ENCODE assay signal across 13 cellular contexts in the genomic region with DNA sequence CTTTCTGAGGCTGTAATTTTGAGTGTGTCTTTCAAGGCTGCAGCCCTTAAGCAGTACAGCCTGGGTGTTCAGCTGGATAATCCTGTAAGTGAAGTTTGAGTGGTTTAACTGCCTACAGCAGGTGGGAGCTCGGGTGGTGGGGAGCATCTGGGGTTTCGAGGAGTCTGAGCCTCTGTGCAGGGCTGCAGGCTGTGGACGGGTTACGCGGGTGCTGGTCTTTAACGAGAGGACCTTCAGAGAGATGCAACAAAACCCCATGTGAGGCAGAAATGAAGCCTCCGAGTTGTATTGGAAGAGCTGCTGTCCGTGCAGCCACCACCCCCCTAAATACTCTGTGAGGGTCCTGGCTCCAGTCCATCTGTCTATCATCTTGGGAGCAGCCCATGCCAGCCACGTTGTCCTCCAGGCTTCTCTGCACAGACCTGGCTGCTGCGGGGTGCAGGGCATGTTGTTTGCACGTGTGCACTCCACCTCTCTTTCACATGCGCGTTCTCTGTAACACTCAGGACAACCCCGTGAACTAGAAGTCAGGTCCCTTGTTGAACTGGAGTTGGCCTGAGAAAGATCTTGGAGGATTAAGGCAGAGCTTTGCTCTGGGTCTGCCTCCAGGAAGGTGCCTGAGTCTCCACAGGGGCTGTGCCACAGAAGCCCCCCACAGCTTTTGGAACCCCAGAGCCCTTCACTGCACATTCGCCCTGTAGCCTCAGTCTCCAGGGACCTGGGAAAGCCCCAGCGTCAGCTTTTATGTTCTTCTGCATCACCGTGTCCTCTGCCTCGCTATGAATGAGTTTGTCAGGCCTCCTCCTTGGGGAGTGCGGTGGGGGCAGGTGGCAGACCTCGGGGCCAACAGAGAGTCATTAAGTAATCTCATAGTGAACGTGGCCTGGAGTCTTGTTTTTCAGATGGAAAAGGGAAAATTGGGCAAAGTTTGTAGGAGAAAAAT. TPM values are rescaled to one million over a fixed set of nuclear protein-coding genes. Genes with fewer than 3 reads are reported as not detected.
DNase-seq lines count a peak whose midpoint lies in the region; ATAC-seq and TF ChIP-seq lines count a peak whose summit lies in the region.
"Had no signal": no experiment of that assay in that cellular context is flagged by ENCODE, and none has a peak within 500 bp of the region (broad histone marks: within the 10 kb centered on the region; RNA-seq: fewer than 3 reads in every experiment).

No MANE protein-coding gene starts in this region.

- H3K4me3 Mint-ChIP-seq in activated naive CD8-positive, alpha-beta T cell = no peak overlapping the region
- H3K4me3 Mint-ChIP-seq in activated naive CD8-positive, alpha-beta T cell treated with anti-CD3 and anti-CD28 coated beads for 36 hours = no peak overlapping the region
- peak overlapping the region; percentile 59 for H3K4me3 Mint-ChIP-seq in activated B cell treated with CpG ODN at 0.5 μM for 24 hours
- H3K4me3 Mint-ChIP-seq in stimulated activated memory B cell treated with anti-CD40 and anti-IgM and Interleukin-4, amounts not matched to agents 10 μg/mL and 1 μg/mL and 100 μg/mL, for 72 hours = peak overlapping the region; percentile 16
- H3K4me3 Mint-ChIP-seq: activated T-helper 17 cell treated with anti-CD3 and anti-CD28 coated beads, Interleukin-2, amount 50 U/mL, for 72 hours had no signal

- DNase-seq in activated naive CD8-positive, alpha-beta T cell treated with anti-CD3 and anti-CD28 coated beads for 36 hours = no peak
- DNase-seq in NCI-H128 (lab: John Stamatoyannopoulos, UW; ENCODE audit: unreplicated experiment) (peak; percentile 42), activated B cell treated with CpG ODN at 0.5 μM for 24 hours (no peak), cerebellar nuclear complex (lab: John Stamatoyannopoulos, UW) (no peak), hippocampal formation (lab: John Stamatoyannopoulos, UW) (no peak)
- DNase-seq: dorsolateral prefrontal cortex, NCI-H2227 treated with DMSO at 0.1 percent for 48 hours, RPMI8226 had no signal

- no peaks in the 10 kb centered on the region for H3K9me3 Mint-ChIP-seq in activated naive CD8-positive, alpha-beta T cell (ENCODE audit: low read depth)
- no peaks in the 10 kb centered on the region for H3K9me3 Mint-ChIP-seq in activated naive CD8-positive, alpha-beta T cell treated with anti-CD3 and anti-CD28 coated beads for 36 hours
- no peaks in the 10 kb centered on the region for H3K9me3 Mint-ChIP-seq in activated B cell treated with CpG ODN at 0.5 μM for 24 hours
- H3K9me3 Mint-ChIP-seq in stimulated activated memory B cell treated with anti-CD40 and anti-IgM and Interleukin-4, amounts not matched to agents 10 μg/mL and 1 μg/mL and 100 μg/mL, for 72 hours = peaks cover 3% of the 10 kb centered on the region
- H3K9me3 Mint-ChIP-seq: activated T-helper 17 cell treated with anti-CD3 and anti-CD28 coated beads, Interleukin-2, amount 50 U/mL, for 72 hours had no signal

- peak; percentile 4 for ATAC-seq in activated B cell treated with CpG ODN at 0.5 μM for 24 hours (ENCODE audit: low read depth)
- ATAC-seq in stimulated activated memory B cell treated with anti-CD40 and anti-IgM and Interleukin-4, amounts not matched to agents 10 μg/mL and 1 μg/mL and 100 μg/mL, for 72 hours = peak; percentile 7
- ATAC-seq in GM18867 (IDR thresholded peaks at IDR 0.05; ENCODE audit: unreplicated experiment) = no peak
- ATAC-seq: activated T-helper 17 cell treated with anti-CD3 and anti-CD28 coated beads, Interleukin-2, amount 50 U/mL, for 72 hours had no signal

- peaks cover 54% of the 10 kb centered on the region for H3K4me1 Mint-ChIP-seq in activated naive CD8-positive, alpha-beta T cell (ENCODE audit: low read depth)
- H3K4me1 Mint-ChIP-seq in activated naive CD8-positive, alpha-beta T cell treated with anti-CD3 and anti-CD28 coated beads for 36 hours = peaks cover 31% of the 10 kb centered on the region
- H3K4me1 Mint-ChIP-seq in activated B cell treated with CpG ODN at 0.5 μM for 24 hours = peaks cover 72% of the 10 kb centered on the region
- H3K4me1 Mint-ChIP-seq in stimulated activated memory B cell treated with anti-CD40 and anti-IgM and Interleukin-4, amounts not matched to agents 10 μg/mL and 1 μg/mL and 100 μg/mL, for 72 hours = peaks cover 67% of the 10 kb centered on the region

- POLR2A ChIA-PET in activated B cell treated with CpG ODN at 0.5 μM for 24 hours (lab: Charles Lee) = interaction anchor here (1.1 kb wide), 1 partner anchor 528 kb away, joined by 5 read pairs; no protein-coding TSS in a partner anchor

- TF ChIP-seq CTCF in activated B cell treated with CpG ODN at 0.5 μM for 24 hours (IDR thresholded peaks at IDR 0.05) = no peak

- peaks cover 5% of the 10 kb centered on the region for H3K36me3 Mint-ChIP-seq in activated naive CD8-positive, alpha-beta T cell
- peaks cover 50% of the 10 kb centered on the region for H3K36me3 Mint-ChIP-seq in activated naive CD8-positive, alpha-beta T cell treated with anti-CD3 and anti-CD28 coated beads for 36 hours
- H3K36me3 Mint-ChIP-seq in activated B cell treated with CpG ODN at 0.5 μM for 24 hours (ENCODE audit: low read depth) = peaks cover 53% of the 10 kb centered on the region
- peaks cover 39% of the 10 kb centered on the region for H3K36me3 Mint-ChIP-seq in stimulated activated memory B cell treated with anti-CD40 and anti-IgM and Interleukin-4, amounts not matched to agents 10 μg/mL and 1 μg/mL and 100 μg/mL, for 72 hours

- intact Hi-C loops in activated B cell treated with CpG ODN at 0.5 μM for 24 hours (cut with micrococcal nuclease) = loop anchor here (10.0 kb wide), 2 partner anchors 1751 to 1861 kb away; a partner anchor contains a TSS

- no peaks in the 10 kb centered on the region for H3K27me3 Mint-ChIP-seq in activated naive CD8-positive, alpha-beta T cell
- H3K27me3 Mint-ChIP-seq in activated naive CD8-positive, alpha-beta T cell treated with anti-CD3 and anti-CD28 coated beads for 36 hours = no peaks in the 10 kb centered on the region
- H3K27me3 Mint-ChIP-seq in activated B cell treated with CpG ODN at 0.5 μM for 24 hours = no peaks in the 10 kb centered on the region
- no peaks in the 10 kb centered on the region for H3K27me3 Mint-ChIP-seq in stimulated activated memory B cell treated with anti-CD40 and anti-IgM and Interleukin-4, amounts not matched to agents 10 μg/mL and 1 μg/mL and 100 μg/mL, for 72 hours
- H3K27me3 Mint-ChIP-seq: activated T-helper 17 cell treated with anti-CD3 and anti-CD28 coated beads, Interleukin-2, amount 50 U/mL, for 72 hours had no signal

- peak overlapping the region; percentile 54 for H3K27ac Mint-ChIP-seq in activated naive CD8-positive, alpha-beta T cell
- no peak overlapping the region for H3K27ac Mint-ChIP-seq in activated naive CD8-positive, alpha-beta T cell treated with anti-CD3 and anti-CD28 coated beads for 36 hours
- peak overlapping the region; percentile 69 for H3K27ac Mint-ChIP-seq in activated B cell treated with CpG ODN at 0.5 μM for 24 hours
- H3K27ac Mint-ChIP-seq in stimulated activated memory B cell treated with anti-CD40 and anti-IgM and Interleukin-4, amounts not matched to agents 10 μg/mL and 1 μg/mL and 100 μg/mL, for 72 hours = peak overlapping the region; percentile 42
- H3K27ac Mint-ChIP-seq: activated T-helper 17 cell treated with anti-CD3 and anti-CD28 coated beads, Interleukin-2, amount 50 U/mL, for 72 hours had no signal

- CTCF ChIA-PET in activated B cell treated with CpG ODN at 0.5 μM for 24 hours (lab: Charles Lee) = no interaction called here

RNA-seq across cellular contexts. Expression of a gene that starts 16.4 kb away (rescaled TPM):
- total RNA-seq in activated naive CD8-positive, alpha-beta T cell treated with anti-CD3 and anti-CD28 coated beads for 36 hours = under 1 TPM in 1 of 2 experiments, not detected in 1; 0.20 TPM
- 0.12 TPM in 1 of 2 replicates, not detected in the other for total RNA-seq in activated B cell treated with CpG ODN at 0.5 μM for 24 hours
- total RNA-seq: astrocyte had no signal

RNA-seq across cellular contexts. Expression of a gene that starts 27.3 kb away (rescaled TPM):
- total RNA-seq in activated naive CD8-positive, alpha-beta T cell treated with anti-CD3 and anti-CD28 coated beads for 36 hours = 10 to 100 TPM; 24.3 TPM
- total RNA-seq in activated B cell treated with CpG ODN at 0.5 μM for 24 hours = 2.6 and 3.5 TPM in 2 replicates
- total RNA-seq: astrocyte had no signal

Comparison
In these comparisons a context has a peak if more than half of its experiments do, and no peak if none do; other contexts are left out.
1. H3K4me3 Mint-ChIP-seq: peak in activated B cell treated with CpG ODN at 0.5 μM for 24 hours (single experiment) and stimulated activated memory B cell treated with anti-CD40 and anti-IgM and Interleukin-4, amounts not matched to agents 10 μg/mL and 1 μg/mL and 100 μg/mL, for 72 hours (single experiment); none in activated naive CD8-positive, alpha-beta T cell (single experiment) and activated naive CD8-positive, alpha-beta T cell treated with anti-CD3 and anti-CD28 coated beads for 36 hours (single experiment).